Comparison of ENCODE assay signal across 14 cellular contexts in the genomic region with DNA sequence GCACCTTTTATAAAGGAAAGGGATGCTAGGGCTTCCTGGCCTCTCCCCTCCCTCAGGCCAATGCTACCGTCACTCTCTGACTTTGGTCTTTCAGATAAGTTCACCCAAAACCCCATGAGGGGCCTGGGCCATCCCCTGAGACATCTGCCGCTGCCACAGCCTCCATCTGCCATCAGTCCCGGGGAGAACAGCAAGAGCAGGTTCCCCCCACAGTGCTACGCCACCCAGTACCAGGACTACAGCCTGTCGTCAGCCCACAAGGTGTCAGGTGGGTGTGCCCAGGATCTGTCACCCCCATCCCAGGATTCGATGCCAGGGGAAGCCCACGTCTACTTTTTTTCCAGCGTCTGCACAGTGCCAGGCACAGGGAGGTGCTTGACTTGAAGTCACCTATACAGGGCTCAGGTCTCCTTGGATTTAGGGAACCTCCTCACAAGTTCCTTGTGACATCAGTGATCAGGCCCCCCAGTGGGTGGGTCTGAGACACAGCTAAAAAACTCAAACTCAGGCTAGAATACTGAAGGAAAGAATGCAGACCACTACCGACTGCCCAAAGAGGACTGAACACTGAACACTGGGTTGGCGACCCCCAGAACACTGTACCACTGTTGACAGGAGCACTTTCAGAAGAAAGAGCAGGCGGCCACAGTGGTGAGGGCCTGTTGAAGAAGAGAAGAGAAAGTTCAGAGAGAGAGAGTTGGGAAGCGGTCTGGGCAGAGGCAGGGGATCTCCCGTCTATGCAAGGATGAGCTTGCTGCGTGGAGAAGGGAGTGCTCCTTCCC.
"Had no signal": no experiment of that assay in that cellular context is flagged by ENCODE, and none has a peak within 500 bp of the region (broad histone marks: within the 10 kb centered on the region; RNA-seq: fewer than 3 reads in every experiment).

No MANE protein-coding gene starts in this region.

- ATAC-seq: activated CD4-positive, CD25-positive, alpha-beta regulatory T cell treated with anti-CD3 and anti-CD28 coated beads, Interleukin-2, amount 50 U/mL, for 24 hours; activated CD8-positive, alpha-beta T cell treated with anti-CD3 and anti-CD28 coated beads for 36 hours; activated T-helper 17 cell treated with anti-CD3 and anti-CD28 coated beads, Interleukin-2, amount 50 U/mL, for 72 hours; left lung; natural killer cell; sciatic nerve had no signal

- H3K4me1 ChIP-seq: psoas muscle had no signal

- H3K9me3 Mint-ChIP-seq: activated CD8-positive, alpha-beta T cell treated with anti-CD3 and anti-CD28 coated beads for 36 hours; activated naive CD4-positive, alpha-beta T cell treated with anti-CD3 and anti-CD28 coated beads, Interleukin-2, amount 10 ng/mL, durations not matched to agents 7 days and 5 days; activated T-helper 17 cell treated with anti-CD3 and anti-CD28 coated beads, Interleukin-2, amount 50 U/mL, for 72 hours; natural killer cell had no signal

- H3K27ac Mint-ChIP-seq: activated CD8-positive, alpha-beta T cell treated with anti-CD3 and anti-CD28 coated beads for 36 hours; activated naive CD4-positive, alpha-beta T cell treated with anti-CD3 and anti-CD28 coated beads, Interleukin-2, amount 10 ng/mL, durations not matched to agents 7 days and 5 days; activated T-helper 17 cell treated with anti-CD3 and anti-CD28 coated beads, Interleukin-2, amount 50 U/mL, for 72 hours; natural killer cell had no signal

- H3K27me3 ChIP-seq: left lung, stomach had no signal

- H3K27me3 Mint-ChIP-seq: activated CD8-positive, alpha-beta T cell treated with anti-CD3 and anti-CD28 coated beads for 36 hours; activated naive CD4-positive, alpha-beta T cell treated with anti-CD3 and anti-CD28 coated beads, Interleukin-2, amount 10 ng/mL, durations not matched to agents 7 days and 5 days; activated T-helper 17 cell treated with anti-CD3 and anti-CD28 coated beads, Interleukin-2, amount 50 U/mL, for 72 hours had no signal

- H3K4me3 Mint-ChIP-seq: activated CD8-positive, alpha-beta T cell treated with anti-CD3 and anti-CD28 coated beads for 36 hours; activated naive CD4-positive, alpha-beta T cell treated with anti-CD3 and anti-CD28 coated beads, Interleukin-2, amount 10 ng/mL, durations not matched to agents 7 days and 5 days; activated T-helper 17 cell treated with anti-CD3 and anti-CD28 coated beads, Interleukin-2, amount 50 U/mL, for 72 hours; natural killer cell had no signal

- H3K36me3 Mint-ChIP-seq: natural killer cell had no signal

- DNase-seq: activated CD8-positive, alpha-beta T cell treated with anti-CD3 and anti-CD28 coated beads for 36 hours; activated naive CD4-positive, alpha-beta T cell treated with anti-CD3 and anti-CD28 coated beads, Interleukin-2, amount 10 ng/mL, durations not matched to agents 7 days and 5 days; foreskin fibroblast; hippocampal formation; kidney; left lung; mesendoderm; natural killer cell; psoas muscle; stomach had no signal

- H3K27ac ChIP-seq: left lung, psoas muscle, stomach, thoracic aorta had no signal

- H3K4me1 Mint-ChIP-seq: natural killer cell had no signal

- H3K9me3 ChIP-seq: left lung, psoas muscle, stomach, thoracic aorta had no signal

- H3K4me3 ChIP-seq: left lung, psoas muscle, stomach, thoracic aorta had no signal
